In genomic region chr15:56095406-56095805, GRCh38 we compare ENCODE assay signal across 34 cellular contexts.
"Had no signal": no experiment of that assay in that cellular context is flagged by ENCODE, and none has a peak within 500 bp of the region (broad histone marks: within the 10 kb centered on the region; RNA-seq: fewer than 3 reads in every experiment).

No MANE protein-coding gene starts in this region.

- H3K27me3 ChIP-seq: adrenal gland, body of pancreas, esophagus muscularis mucosa, foreskin keratinocyte, gastrocnemius medialis, heart right ventricle had no signal

- H3K9me3 Mint-ChIP-seq: activated CD4-positive, alpha-beta memory T cell treated with anti-CD3 and anti-CD28 coated beads for 36 hours; activated naive CD4-positive, alpha-beta T cell treated with anti-CD3 and anti-CD28 coated beads, Interleukin-2, amount 50 U/mL, for 24 hours; activated naive CD8-positive, alpha-beta T cell treated with anti-CD3 and anti-CD28 coated beads, Interleukin-2, amount 50 U/mL, for 24 hours; activated T-helper 1 cell treated with anti-CD3 and anti-CD28 coated beads, Interleukin-12 subunit alpha, Interleukin-12 subunit beta, Interleukin-2, Interleukin-4 antibody, amounts not matched to agents 30 ng/mL and 10 ng/mL and 1 ng/mL, durations not matched to agents 14 hours and 24 hours and 36 hours; activated T-helper 2 cell treated with anti-CD3 and anti-CD28 coated beads, Interferon-gamma antibody, Interleukin-2, Interleukin-4, amounts not matched to agents 10 μg/mL and 5 μg/mL and 100 μg/mL, durations not matched to agents 14 hours and 24 hours and 36 hours; effector memory CD8-positive, alpha-beta T cell; T-helper 1 cell treated with Interleukin-12 subunit alpha and Interleukin-12 subunit beta and Interleukin-4 antibody, amounts not matched to agents 30 μg/mL and 1 μg/mL, for 36 hours; T-helper 2 cell treated with Interferon-gamma antibody and Interleukin-4, amounts not matched to agents 5 μg/mL and 100 μg/mL, for 36 hours had no signal

- H3K4me3 Mint-ChIP-seq: activated CD4-positive, alpha-beta memory T cell treated with anti-CD3 and anti-CD28 coated beads for 36 hours; activated CD4-positive, alpha-beta T cell treated with anti-CD3 and anti-CD28 coated beads for 36 hours; activated CD4-positive, alpha-beta T cell treated with anti-CD3 and anti-CD28 coated beads, Interleukin-2, amount 10 ng/mL, durations not matched to agents 24 days and 14 days; activated CD8-positive, alpha-beta memory T cell treated with anti-CD3 and anti-CD28 coated beads, Interleukin-2, amount 10 ng/mL, durations not matched to agents 7 days and 5 days; activated CD8-positive, alpha-beta T cell treated with anti-CD3 and anti-CD28 coated beads, Interleukin-2, amount 10 ng/mL, durations not matched to agents 7 days and 5 days; activated naive CD4-positive, alpha-beta T cell treated with anti-CD3 and anti-CD28 coated beads for 36 hours; activated naive CD4-positive, alpha-beta T cell treated with anti-CD3 and anti-CD28 coated beads, Interleukin-2, amount 50 U/mL, for 24 hours; activated naive CD8-positive, alpha-beta T cell treated with anti-CD3 and anti-CD28 coated beads for 36 hours; activated naive CD8-positive, alpha-beta T cell treated with anti-CD3 and anti-CD28 coated beads, Interleukin-2, amount 50 U/mL, for 24 hours; activated T-helper 1 cell treated with anti-CD3 and anti-CD28 coated beads, Interleukin-12 subunit alpha, Interleukin-12 subunit beta, Interleukin-2, Interleukin-4 antibody, amounts not matched to agents 30 ng/mL and 10 ng/mL and 1 ng/mL, durations not matched to agents 14 hours and 24 hours and 36 hours; effector memory CD8-positive, alpha-beta T cell; T-helper 1 cell treated with Interleukin-12 subunit alpha and Interleukin-12 subunit beta and Interleukin-4 antibody, amounts not matched to agents 30 μg/mL and 1 μg/mL, for 36 hours; T-helper 2 cell treated with Interferon-gamma antibody and Interleukin-4, amounts not matched to agents 5 μg/mL and 100 μg/mL, for 36 hours had no signal

- ATAC-seq: activated CD4-positive, alpha-beta T cell treated with anti-CD3 and anti-CD28 coated beads for 36 hours; activated CD8-positive, alpha-beta memory T cell treated with anti-CD3 and anti-CD28 coated beads, Interleukin-2, amount 10 ng/mL, durations not matched to agents 7 days and 5 days; activated CD8-positive, alpha-beta T cell treated with anti-CD3 and anti-CD28 coated beads, Interleukin-2, amount 10 ng/mL, durations not matched to agents 7 days and 5 days; activated naive CD8-positive, alpha-beta T cell treated with anti-CD3 and anti-CD28 coated beads, Interleukin-2, amount 50 U/mL, for 24 hours; body of pancreas; effector memory CD8-positive, alpha-beta T cell; foreskin keratinocyte; gastrocnemius medialis had no signal

- H3K27ac ChIP-seq: adrenal gland, body of pancreas, esophagus muscularis mucosa, foreskin keratinocyte, gastrocnemius medialis, heart right ventricle had no signal

- H3K9me3 ChIP-seq: adrenal gland, body of pancreas, esophagus muscularis mucosa, gastrocnemius medialis, heart right ventricle had no signal

- H3K4me1 Mint-ChIP-seq: activated CD8-positive, alpha-beta memory T cell treated with anti-CD3 and anti-CD28 coated beads, Interleukin-2, amount 10 ng/mL, durations not matched to agents 7 days and 5 days; activated naive CD8-positive, alpha-beta T cell treated with anti-CD3 and anti-CD28 coated beads, Interleukin-2, amount 50 U/mL, for 24 hours had no signal

- DNase-seq: activated CD4-positive, alpha-beta memory T cell treated with anti-CD3 and anti-CD28 coated beads for 36 hours; activated CD4-positive, alpha-beta T cell treated with anti-CD3 and anti-CD28 coated beads for 36 hours; activated CD4-positive, alpha-beta T cell treated with anti-CD3 and anti-CD28 coated beads, Interleukin-2, amount 10 ng/mL, durations not matched to agents 24 days and 14 days; activated CD4-positive, CD25-positive, alpha-beta regulatory T cell; activated CD4-positive, CD25-positive, alpha-beta regulatory T cell treated with anti-CD3 and anti-CD28 coated beads, Interleukin-2, amount 50 U/mL, for 72 hours; activated CD8-positive, alpha-beta memory T cell treated with anti-CD3 and anti-CD28 coated beads, Interleukin-2, amount 10 ng/mL, durations not matched to agents 7 days and 5 days; activated CD8-positive, alpha-beta memory T cell treated with anti-CD3 and anti-CD28 coated beads, Interleukin-2, amount 50 U/mL, for 4 hours; activated CD8-positive, alpha-beta T cell treated with anti-CD3 and anti-CD28 coated beads, Interleukin-2, amount 10 ng/mL, durations not matched to agents 7 days and 5 days; activated effector memory CD4-positive, alpha-beta T cell treated with anti-CD3 and anti-CD28 coated beads, Interleukin-2, amount 50 U/mL, for 16 hours; activated naive CD4-positive, alpha-beta T cell treated with anti-CD3 and anti-CD28 coated beads for 36 hours; activated naive CD8-positive, alpha-beta T cell treated with anti-CD3 and anti-CD28 coated beads for 36 hours; activated naive CD8-positive, alpha-beta T cell treated with anti-CD3 and anti-CD28 coated beads, Interleukin-2, amount 50 U/mL, for 24 hours; activated T-cell treated with anti-CD3 and anti-CD28 coated beads, Interleukin-2, amount 50 U/mL, for 1 hour; activated T-cell treated with anti-CD3 and anti-CD28 coated beads, Interleukin-2, amount 50 U/mL, for 48 hours; adrenal gland; amygdala; aorta; body of pancreas; central memory CD4-positive, alpha-beta T cell; cortex of kidney; dermis blood vessel endothelial cell; effector CD4-positive, alpha-beta T cell; effector memory CD8-positive, alpha-beta T cell; erythroblast; foreskin keratinocyte; gastrocnemius medialis; glutamatergic neuron; heart right ventricle had no signal

- H3K27ac Mint-ChIP-seq: activated CD4-positive, alpha-beta memory T cell treated with anti-CD3 and anti-CD28 coated beads for 36 hours; activated CD4-positive, alpha-beta T cell treated with anti-CD3 and anti-CD28 coated beads for 36 hours; activated CD4-positive, alpha-beta T cell treated with anti-CD3 and anti-CD28 coated beads, Interleukin-2, amount 10 ng/mL, durations not matched to agents 24 days and 14 days; activated CD8-positive, alpha-beta memory T cell treated with anti-CD3 and anti-CD28 coated beads, Interleukin-2, amount 10 ng/mL, durations not matched to agents 7 days and 5 days; activated CD8-positive, alpha-beta T cell treated with anti-CD3 and anti-CD28 coated beads, Interleukin-2, amount 10 ng/mL, durations not matched to agents 7 days and 5 days; activated naive CD4-positive, alpha-beta T cell treated with anti-CD3 and anti-CD28 coated beads for 36 hours; activated naive CD4-positive, alpha-beta T cell treated with anti-CD3 and anti-CD28 coated beads, Interleukin-2, amount 50 U/mL, for 24 hours; activated naive CD8-positive, alpha-beta T cell treated with anti-CD3 and anti-CD28 coated beads for 36 hours; activated naive CD8-positive, alpha-beta T cell treated with anti-CD3 and anti-CD28 coated beads, Interleukin-2, amount 50 U/mL, for 24 hours; activated T-helper 2 cell treated with anti-CD3 and anti-CD28 coated beads, Interferon-gamma antibody, Interleukin-2, Interleukin-4, amounts not matched to agents 10 μg/mL and 5 μg/mL and 100 μg/mL, durations not matched to agents 14 hours and 24 hours and 36 hours; effector memory CD8-positive, alpha-beta T cell; T-helper 1 cell treated with Interleukin-12 subunit alpha and Interleukin-12 subunit beta and Interleukin-4 antibody, amounts not matched to agents 30 μg/mL and 1 μg/mL, for 36 hours; T-helper 2 cell treated with Interferon-gamma antibody and Interleukin-4, amounts not matched to agents 5 μg/mL and 100 μg/mL, for 36 hours had no signal

- H3K27me3 Mint-ChIP-seq: activated CD4-positive, alpha-beta memory T cell treated with anti-CD3 and anti-CD28 coated beads for 36 hours; activated CD4-positive, alpha-beta T cell treated with anti-CD3 and anti-CD28 coated beads for 36 hours; activated CD4-positive, alpha-beta T cell treated with anti-CD3 and anti-CD28 coated beads, Interleukin-2, amount 10 ng/mL, durations not matched to agents 24 days and 14 days; activated CD8-positive, alpha-beta memory T cell treated with anti-CD3 and anti-CD28 coated beads, Interleukin-2, amount 10 ng/mL, durations not matched to agents 7 days and 5 days; activated naive CD4-positive, alpha-beta T cell treated with anti-CD3 and anti-CD28 coated beads, Interleukin-2, amount 50 U/mL, for 24 hours; activated naive CD8-positive, alpha-beta T cell treated with anti-CD3 and anti-CD28 coated beads for 36 hours; activated naive CD8-positive, alpha-beta T cell treated with anti-CD3 and anti-CD28 coated beads, Interleukin-2, amount 50 U/mL, for 24 hours; effector memory CD8-positive, alpha-beta T cell had no signal

- H3K4me3 ChIP-seq: adrenal gland, body of pancreas, esophagus muscularis mucosa, gastrocnemius medialis, heart right ventricle had no signal

- H3K4me1 ChIP-seq: adrenal gland, body of pancreas, foreskin keratinocyte had no signal
